ENCODE assay signal across 17 cellular contexts in genomic region chr9:133210202-133210532, GRCh38. TPM values are rescaled to one million over a fixed set of nuclear protein-coding genes. Genes with fewer than 3 reads are reported as not detected.
A peak's percentile ranks its signal among the peaks of the same experiment; 100 is the strongest.
DNase-seq lines count a peak whose midpoint lies in the region; ATAC-seq and TF ChIP-seq lines count a peak whose summit lies in the region.
"Had no signal": no experiment of that assay in that cellular context is flagged by ENCODE, and none has a peak within 500 bp of the region (broad histone marks: within the 10 kb centered on the region; RNA-seq: fewer than 3 reads in every experiment).

No MANE protein-coding gene starts in this region.

- no peak overlapping the region for H3K4me3 ChIP-seq in RWPE2 (ENCODE audit: severe bottlenecking)
- H3K4me3 ChIP-seq: PC-9, SJSA1 had no signal

- no peak overlapping the region for H3K27ac ChIP-seq in RWPE2 (ENCODE audit: poor library complexity, severe bottlenecking)
- H3K27ac ChIP-seq: PC-9, SJSA1 had no signal

- no peaks in the 10 kb centered on the region for H3K4me1 Mint-ChIP-seq in activated CD4-positive, alpha-beta T cell treated with anti-CD3 and anti-CD28 coated beads for 36 hours
- no peaks in the 10 kb centered on the region for H3K4me1 Mint-ChIP-seq in type B pancreatic cell (ENCODE audit: unreplicated experiment)

- intact Hi-C loops in activated CD4-positive, alpha-beta T cell treated with anti-CD3 and anti-CD28 coated beads for 36 hours (cut with DNase I, micrococcal nuclease): no loop called here

- POLR2A ChIA-PET in activated CD4-positive, alpha-beta T cell treated with anti-CD3 and anti-CD28 coated beads for 36 hours (lab: Charles Lee): no interaction called here

- H3K4me1 ChIP-seq in RWPE2 (ENCODE audit: insufficient read depth, poor library complexity, severe bottlenecking): peaks cover 4% of the 10 kb centered on the region
- H3K4me1 ChIP-seq: SJSA1 had no signal

- TF ChIP-seq CTCF in RWPE2 (IDR thresholded peaks at IDR 0.05; ENCODE audit: poor library complexity, severe bottlenecking): no peak
- no peak for TF ChIP-seq CTCF in type B pancreatic cell (conservative IDR thresholded peaks at IDR 0.05)

- no peak for ATAC-seq in activated CD4-positive, alpha-beta T cell treated with anti-CD3 and anti-CD28 coated beads for 36 hours
- ATAC-seq in RWPE2 (ENCODE audit: low read depth): peak; percentile 36; the same call in 2 of the 3 replicates
- ATAC-seq in GM19351 (IDR thresholded peaks at IDR 0.05; ENCODE audit: unreplicated experiment): no peak

- H3K27ac Mint-ChIP-seq in activated CD4-positive, alpha-beta T cell treated with anti-CD3 and anti-CD28 coated beads for 36 hours: no peak overlapping the region
- no peak overlapping the region for H3K27ac Mint-ChIP-seq in type B pancreatic cell
- H3K27ac Mint-ChIP-seq: CD4-positive, alpha-beta T cell had no signal

- peaks cover 3% of the 10 kb centered on the region for H3K9me3 ChIP-seq in RWPE2 (ENCODE audit: severe bottlenecking)
- H3K9me3 ChIP-seq: BE2C, SJSA1 had no signal

- CTCF ChIA-PET in activated CD4-positive, alpha-beta T cell treated with anti-CD3 and anti-CD28 coated beads for 36 hours (lab: Charles Lee): no interaction called here

- no peaks in the 10 kb centered on the region for H3K36me3 ChIP-seq in RWPE2 (ENCODE audit: low read depth)
- H3K36me3 ChIP-seq: BE2C, SJSA1 had no signal

- peaks cover 30% of the 10 kb centered on the region for H3K27me3 Mint-ChIP-seq in activated CD4-positive, alpha-beta T cell treated with anti-CD3 and anti-CD28 coated beads for 36 hours
- H3K27me3 Mint-ChIP-seq in type B pancreatic cell: peaks cover 37% of the 10 kb centered on the region

- H3K27me3 ChIP-seq in RWPE2 (ENCODE audit: insufficient read depth, poor library complexity, severe bottlenecking): peaks cover 26% of the 10 kb centered on the region
- H3K27me3 ChIP-seq: BE2C had no signal

- no peaks in the 10 kb centered on the region for H3K36me3 Mint-ChIP-seq in activated CD4-positive, alpha-beta T cell treated with anti-CD3 and anti-CD28 coated beads for 36 hours (ENCODE audit: low read depth)
- H3K36me3 Mint-ChIP-seq in type B pancreatic cell: no peaks in the 10 kb centered on the region

- H3K9me3 Mint-ChIP-seq in activated CD4-positive, alpha-beta T cell treated with anti-CD3 and anti-CD28 coated beads for 36 hours (ENCODE audit: low read depth): no peaks in the 10 kb centered on the region
- peaks cover 5% of the 10 kb centered on the region for H3K9me3 Mint-ChIP-seq in type B pancreatic cell
- H3K9me3 Mint-ChIP-seq: CD4-positive, alpha-beta T cell had no signal

- no peak for DNase-seq in activated CD4-positive, alpha-beta T cell treated with anti-CD3 and anti-CD28 coated beads for 36 hours
- no peak for DNase-seq in activated CD4-positive, alpha-beta T cell treated with anti-CD3 and anti-CD28 coated beads, Interleukin-2, amount 50 U/mL, for 48 hours
- DNase-seq in H4 (ENCODE audit: low spot score): peak; percentile 1
- DNase-seq in RWPE2 (ENCODE audit: low spot score): no peak
- peak; percentile 50 for DNase-seq in type B pancreatic cell (ENCODE audit: extremely low spot score, unreplicated experiment)
- DNase-seq in activated naive CD4-positive, alpha-beta T cell (lab: John Stamatoyannopoulos, UW): no peak
- DNase-seq in NCI-H128 (lab: John Stamatoyannopoulos, UW; ENCODE audit: unreplicated experiment): no peak
- DNase-seq: 8988T; BE2C; CD4-positive, alpha-beta T cell; KG1; NCI-H1694; NCI-H748 treated with DMSO at 0.1 percent for 48 hours had no signal

- H3K4me3 Mint-ChIP-seq in activated CD4-positive, alpha-beta T cell treated with anti-CD3 and anti-CD28 coated beads for 36 hours: peak overlapping the region; percentile 12
- H3K4me3 Mint-ChIP-seq in type B pancreatic cell: no peak overlapping the region
- H3K4me3 Mint-ChIP-seq: CD4-positive, alpha-beta T cell had no signal

RNA-seq across cellular contexts. Expression of gene OBP2B, which starts 1.1 kb away (rescaled TPM):
- total RNA-seq in activated CD4-positive, alpha-beta T cell treated with anti-CD3 and anti-CD28 coated beads for 36 hours: not detected
- not detected in 2 replicates for total RNA-seq in H4 (2014; rRNA removed; shearing (Covaris generic))
- total RNA-seq in type B pancreatic cell (ENCODE audit: low replicate concordance): not detected in 2 replicates
- total RNA-seq: CD4-positive, alpha-beta T cell; G401; PC-9; SJSA1 had no signal

RNA-seq across cellular contexts. Expression of gene GBGT1, which starts 46.5 kb away (rescaled TPM):
- total RNA-seq in activated CD4-positive, alpha-beta T cell treated with anti-CD3 and anti-CD28 coated beads for 36 hours: 1 to 10 TPM; 3.8 to 4.8 TPM
- total RNA-seq in H4 (2014; rRNA removed; shearing (Covaris generic)): not detected in 2 replicates
- total RNA-seq in type B pancreatic cell (ENCODE audit: low replicate concordance): 21.0 and 54.9 TPM in 2 replicates
- total RNA-seq: G401, SJSA1 had no signal

Comparison
In these comparisons a context has a peak if more than half of its experiments do, and no peak if none do; other contexts are left out.
1. DNase-seq: peak in H4 (single experiment) and type B pancreatic cell (single experiment); none in activated CD4-positive, alpha-beta T cell treated with anti-CD3 and anti-CD28 coated beads for 36 hours (single experiment), activated CD4-positive, alpha-beta T cell treated with anti-CD3 and anti-CD28 coated beads, Interleukin-2, amount 50 U/mL, for 48 hours (0 of 2), RWPE2 (single experiment), activated naive CD4-positive, alpha-beta T cell (0 of 4) and NCI-H128 (single experiment).